ENCODE assay signal across 8 cellular contexts in genomic region chr18:62524443-62525200, GRCh38. TPM values are rescaled to one million over a fixed set of nuclear protein-coding genes. Genes with fewer than 3 reads are reported as not detected.
DNase-seq lines count a peak whose midpoint lies in the region; ATAC-seq and TF ChIP-seq lines count a peak whose summit lies in the region.

No MANE protein-coding gene starts in this region.

- TF ChIP-seq CTCF in DND-41 (IDR thresholded peaks at IDR 0.05; ENCODE audit: borderline replicate concordance, extremely low read depth, low read length, poor library complexity, severe bottlenecking) (no peak), progenitor cell of endocrine pancreas (IDR thresholded peaks at IDR 0.05; ENCODE audit: unreplicated experiment) (no peak), upper lobe of right lung (IDR thresholded peaks at IDR 0.05) (no peak)

- H3K9me3 Mint-ChIP-seq in activated naive CD8-positive, alpha-beta T cell treated with anti-CD3 and anti-CD28 coated beads, Interleukin-2, amount 50 U/mL, for 24 hours: no peaks in the 10 kb centered on the region
- no peaks in the 10 kb centered on the region for H3K9me3 Mint-ChIP-seq in progenitor cell of endocrine pancreas (ENCODE audit: low read depth)

- peak; percentile 25 for ATAC-seq in DND-41 (ENCODE audit: insufficient read depth, low read depth)
- peak; percentile 22 for ATAC-seq in HG03439 (IDR thresholded peaks at IDR 0.05; ENCODE audit: unreplicated experiment)
- ATAC-seq in activated naive CD8-positive, alpha-beta T cell treated with anti-CD3 and anti-CD28 coated beads, Interleukin-2, amount 50 U/mL, for 24 hours: no peak
- peak; percentile 10 to 32 for ATAC-seq in left cardiac atrium
- ATAC-seq in upper lobe of right lung: peak; percentile 11
- no peak for ATAC-seq in HG02763 (IDR thresholded peaks at IDR 0.05; ENCODE audit: unreplicated experiment)

- no peaks in the 10 kb centered on the region for H4K20me1 ChIP-seq in DND-41 (ENCODE audit: insufficient read depth, low read length)

- H3K4me1 Mint-ChIP-seq in activated naive CD8-positive, alpha-beta T cell treated with anti-CD3 and anti-CD28 coated beads, Interleukin-2, amount 50 U/mL, for 24 hours: peaks cover 51% of the 10 kb centered on the region
- H3K4me1 Mint-ChIP-seq in progenitor cell of endocrine pancreas (ENCODE audit: low read depth): peaks cover 23% of the 10 kb centered on the region

- peak overlapping the region; percentile 91 for H3K4me3 Mint-ChIP-seq in activated naive CD8-positive, alpha-beta T cell treated with anti-CD3 and anti-CD28 coated beads, Interleukin-2, amount 50 U/mL, for 24 hours
- H3K4me3 Mint-ChIP-seq in progenitor cell of endocrine pancreas (ENCODE audit: low read depth): peak overlapping the region; percentile 81

- H3K4me3 ChIP-seq in DND-41 (ENCODE audit: low read depth in 1 of 2, low read length in 2 of 2) (peak overlapping the region; percentile 47 to 86), upper lobe of right lung (peak overlapping the region; percentile 86)

- H3K27ac ChIP-seq in DND-41 (ENCODE audit: low read length) (peak overlapping the region; percentile 76), upper lobe of right lung (peak overlapping the region; percentile 94)

- H3K9ac ChIP-seq in DND-41 (ENCODE audit: low read depth, low read length): peak overlapping the region; percentile 75

- no peaks in the 10 kb centered on the region for H3K27me3 Mint-ChIP-seq in activated naive CD8-positive, alpha-beta T cell treated with anti-CD3 and anti-CD28 coated beads, Interleukin-2, amount 50 U/mL, for 24 hours
- H3K27me3 Mint-ChIP-seq in progenitor cell of endocrine pancreas: peaks cover 5% of the 10 kb centered on the region

- H3K27me3 ChIP-seq in DND-41 (ENCODE audit: insufficient read depth, low read length, poor library complexity): no peaks in the 10 kb centered on the region
- H3K27me3 ChIP-seq in upper lobe of right lung: no peaks in the 10 kb centered on the region

- H2AFZ ChIP-seq in DND-41 (ENCODE audit: low read depth, low read length): peak overlapping the region; percentile 67

- peak overlapping the region; percentile 92 for H3K27ac Mint-ChIP-seq in activated naive CD8-positive, alpha-beta T cell treated with anti-CD3 and anti-CD28 coated beads, Interleukin-2, amount 50 U/mL, for 24 hours
- peak overlapping the region; percentile 91 for H3K27ac Mint-ChIP-seq in progenitor cell of endocrine pancreas

- no peaks in the 10 kb centered on the region for H3K9me3 ChIP-seq in DND-41 (ENCODE audit: insufficient read depth, low read length, severe bottlenecking)
- H3K9me3 ChIP-seq in upper lobe of right lung: no peaks in the 10 kb centered on the region

- no peaks in the 10 kb centered on the region; the same call in 1 of the 2 replicates for H3K36me3 ChIP-seq in DND-41 (ENCODE audit: insufficient read depth, low read length)
- H3K36me3 ChIP-seq in upper lobe of right lung: no peaks in the 10 kb centered on the region

- intact Hi-C loops in left cardiac atrium (cut with DNase I): loop anchor here (5.0 kb wide), 2 partner anchors 72 to 97 kb away; no protein-coding TSS in a partner anchor
- intact Hi-C loops in upper lobe of right lung (cut with DNase I): no loop called here

- H3K4me2 ChIP-seq in DND-41 (ENCODE audit: insufficient read depth, low read length): peak overlapping the region; percentile 81

- H3K4me1 ChIP-seq in DND-41 (ENCODE audit: insufficient read depth, low read length): peaks cover 54% of the 10 kb centered on the region
- peaks cover 24% of the 10 kb centered on the region for H3K4me1 ChIP-seq in upper lobe of right lung

- peak; percentile 59 for DNase-seq in DND-41
- peak; percentile 63 for DNase-seq in activated naive CD8-positive, alpha-beta T cell treated with anti-CD3 and anti-CD28 coated beads, Interleukin-2, amount 50 U/mL, for 24 hours
- DNase-seq in left cardiac atrium: peak; percentile 61
- DNase-seq in progenitor cell of endocrine pancreas (ENCODE audit: low spot score, unreplicated experiment): peak; percentile 42
- DNase-seq in upper lobe of right lung: peak; percentile 87

- peak; percentile 50 for TF ChIP-seq POLR2A in Raji (IDR thresholded peaks at IDR 0.05; ENCODE audit: insufficient read depth, low read depth, low read length)

- H3K36me3 Mint-ChIP-seq in activated naive CD8-positive, alpha-beta T cell treated with anti-CD3 and anti-CD28 coated beads, Interleukin-2, amount 50 U/mL, for 24 hours (ENCODE audit: low read depth): peaks cover 17% of the 10 kb centered on the region
- no peaks in the 10 kb centered on the region for H3K36me3 Mint-ChIP-seq in progenitor cell of endocrine pancreas (ENCODE audit: insufficient read depth)

- H3K79me2 ChIP-seq in DND-41 (ENCODE audit: insufficient read depth, low read length): peaks cover 54% of the 10 kb centered on the region

RNA-seq across cellular contexts. Expression of gene ZCCHC2, which starts 1.8 kb away (rescaled TPM):
- total RNA-seq in left cardiac atrium (10 to 100 TPM; 19.0 to 24.1 TPM), progenitor cell of endocrine pancreas (18.5 and 20.6 TPM in 2 replicates), upper lobe of right lung (36.6 TPM)

Comparison
In these comparisons a context has a peak if more than half of its experiments do, and no peak if none do; other contexts are left out.
1. ATAC-seq: peak in DND-41 (single experiment), HG03439 (single experiment), left cardiac atrium (2 of 2) and upper lobe of right lung (single experiment); none in activated naive CD8-positive, alpha-beta T cell treated with anti-CD3 and anti-CD28 coated beads, Interleukin-2, amount 50 U/mL, for 24 hours (single experiment) and HG02763 (single experiment).
2. Peak in every context shown above with its lines, with median percentiles within 50 percentile points of each other: DNase-seq.